In the genomic region with DNA sequence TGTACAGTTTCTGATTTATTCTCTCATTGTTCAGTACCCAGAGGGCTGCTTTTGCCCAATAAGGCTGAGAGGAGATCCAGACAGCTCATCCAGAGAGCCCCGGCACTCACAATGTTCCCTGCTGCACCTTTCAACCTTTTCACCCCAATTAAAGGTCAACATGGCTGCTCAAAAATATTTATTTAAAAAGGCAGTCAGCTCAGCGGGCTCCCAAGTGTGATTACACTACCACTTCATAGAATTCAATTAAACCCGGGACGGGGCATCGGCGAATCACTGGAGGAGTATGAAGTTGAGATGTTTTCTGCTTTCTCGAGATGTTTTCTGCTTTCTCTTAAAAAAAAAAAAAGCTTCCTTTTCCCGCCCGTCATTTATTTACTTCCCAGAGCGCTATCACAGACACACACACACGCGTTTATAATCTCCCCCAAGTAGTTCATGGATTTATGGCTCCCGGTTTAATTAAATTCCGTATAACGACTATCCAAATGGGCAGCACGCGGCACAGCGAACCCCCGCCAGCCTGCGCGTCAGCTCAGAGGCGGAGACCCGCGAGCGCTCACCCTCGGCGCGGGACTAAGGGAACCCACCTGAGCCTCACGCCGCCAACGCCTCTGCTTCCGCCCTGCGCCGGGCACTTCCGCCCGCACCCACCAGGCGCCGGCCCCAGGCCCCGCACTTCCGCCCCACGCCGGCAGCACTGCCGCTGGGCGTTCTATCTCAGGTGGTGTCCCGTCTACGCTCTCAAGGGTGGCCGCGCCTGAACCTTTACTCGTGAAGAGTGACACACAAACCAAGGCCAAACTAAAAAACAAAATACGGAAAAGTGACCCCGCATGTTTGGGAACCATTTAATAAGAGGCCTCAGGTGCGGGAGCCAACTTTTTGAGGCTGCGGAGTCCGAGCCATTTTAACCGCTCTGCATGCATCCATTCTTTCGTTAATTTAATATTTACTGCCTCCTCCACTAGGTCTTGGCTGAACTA, we compare ENCODE assay signal across 8 cellular contexts. TPM values are rescaled to one million over a fixed set of nuclear protein-coding genes. Genes with fewer than 3 reads are reported as not detected.
DNase-seq lines count a peak whose midpoint lies in the region; ATAC-seq and TF ChIP-seq lines count a peak whose summit lies in the region.

Gene C5orf63, minus strand, starts transcription at position 642 of the 986 bp plus-strand sequence. CDS start 14,507 bp downstream, outside the sequence.

- peak; percentile 54 for DNase-seq in CD1c-positive myeloid dendritic cell (ENCODE audit: extremely low spot score)
- DNase-seq in SK-N-SH = peak; percentile 86
- DNase-seq in left cardiac atrium = peak; percentile 69
- no peak for DNase-seq in NCI-H2107 treated with DMSO at 0.1 percent for 48 hours (lab: John Stamatoyannopoulos, UW; ENCODE audit: unreplicated experiment)

- H3K27me3 Mint-ChIP-seq in activated naive CD4-positive, alpha-beta T cell treated with anti-CD3 and anti-CD28 coated beads, Interleukin-2, amount 50 U/mL, for 24 hours = no peaks in the 10 kb centered on the region

- H3K27ac Mint-ChIP-seq in activated naive CD4-positive, alpha-beta T cell treated with anti-CD3 and anti-CD28 coated beads, Interleukin-2, amount 50 U/mL, for 24 hours = peak within 1 kb of the TSS; percentile 99

- H3F3A ChIP-seq in SK-N-SH (replicated peaks; ENCODE audit: insufficient read depth) = peaks cover 15% of the 10 kb centered on the region

- intact Hi-C loops in left cardiac atrium (cut with DNase I) = loop anchor here in 1 of 2 donors (5.0 kb wide), 1 partner anchor 36 kb away; no protein-coding TSS in a partner anchor

- POLR2A ChIA-PET in SK-N-SH (lab: Yijun Ruan, JAX) = interaction anchor here (1.0 kb wide), 1 partner anchor 26 kb away, joined by 3 read pairs; no protein-coding TSS in a partner anchor

- TF ChIP-seq EP300 in SK-N-SH (IDR thresholded peaks at IDR 0.05; ENCODE audit: borderline replicate concordance in 1 of 2, low read depth in 1 of 2, low read length in 1 of 2) = peak; percentile 12 to 14; a peak in 2 of 4 replicates

- peaks cover 29% of the 10 kb centered on the region for H3K4me1 Mint-ChIP-seq in activated naive CD4-positive, alpha-beta T cell treated with anti-CD3 and anti-CD28 coated beads, Interleukin-2, amount 50 U/mL, for 24 hours

- H3K4me3 ChIP-seq in SK-N-SH (ENCODE audit: low read depth in 2 of 2, low read length in 1 of 2) (peak within 1 kb of the TSS; percentile 54 to 67), skin epidermis (peak within 1 kb of the TSS; percentile 41 to 58 (median 46))

- H3K9me3 ChIP-seq in SK-N-SH = no peaks in the 10 kb centered on the region

- H3K27me3 ChIP-seq in SK-N-SH (ENCODE audit: insufficient read depth) = no peaks in the 10 kb centered on the region

- ATAC-seq in GM19438 (IDR thresholded peaks at IDR 0.05; ENCODE audit: low read depth, unreplicated experiment) = peak; percentile 99
- peak; percentile 92 for ATAC-seq in HG03520 (IDR thresholded peaks at IDR 0.05; ENCODE audit: unreplicated experiment)
- ATAC-seq in left cardiac atrium = peak; percentile 93 to 96

- no peaks in the 10 kb centered on the region for H3K79me2 ChIP-seq in SK-N-SH (ENCODE audit: insufficient read depth)

- TF ChIP-seq CTCF in SK-N-SH (IDR thresholded peaks at IDR 0.05) = no peak

- H4K20me1 ChIP-seq in SK-N-SH (ENCODE audit: insufficient read depth) = no peaks in the 10 kb centered on the region

- CTCF ChIA-PET in SK-N-SH (lab: Yijun Ruan, JAX) = interaction anchor here (0.9 to 1.6 kb wide), 5 partner anchors 9 to 418 kb away, joined by 3 to 7 read pairs (median 4); no protein-coding TSS in a partner anchor

- H3K4me3 Mint-ChIP-seq in activated naive CD4-positive, alpha-beta T cell treated with anti-CD3 and anti-CD28 coated beads, Interleukin-2, amount 50 U/mL, for 24 hours = peak within 1 kb of the TSS; percentile 93

- peak within 1 kb of the TSS; percentile 89 for H2AFZ ChIP-seq in SK-N-SH (ENCODE audit: low read depth)

- no peaks in the 10 kb centered on the region for H3K36me3 ChIP-seq in SK-N-SH (replicated peaks in 1 of 2; ENCODE audit: control insufficient read depth in 1 of 2, insufficient read depth in 2 of 2, low read length in 1 of 2)

- peak within 1 kb of the TSS; percentile 52; the same call in 1 of the 2 replicates for H3K9ac ChIP-seq in SK-N-SH

- H3K27ac ChIP-seq in SK-N-SH (ENCODE audit: low read depth in 2 of 2, low read length in 1 of 2) (peak within 1 kb of the TSS in 1 of 2 experiments; percentile 64; a peak in 2 of 4 replicates), skin epidermis (peak within 1 kb of the TSS in 19 of 21 experiments; percentile 8 to 81 (median 63))

- 31% methylated on average over 51 of the region's 56 CpGs for WGBS in SK-N-SH (ENCODE audit: low lambda C conversion rate)

- no peak for TF ChIP-seq RAD21 in SK-N-SH (IDR thresholded peaks at IDR 0.05; ENCODE audit: low read length)

- no peaks in the 10 kb centered on the region for H3K9me2 ChIP-seq in SK-N-SH

- peaks cover 16% of the 10 kb centered on the region for H3K36me3 Mint-ChIP-seq in activated naive CD4-positive, alpha-beta T cell treated with anti-CD3 and anti-CD28 coated beads, Interleukin-2, amount 50 U/mL, for 24 hours

- peaks cover 3 to 7% of the 10 kb centered on the region in 2 experiments; a peak in 2 of 4 replicates for H3K4me1 ChIP-seq in SK-N-SH (ENCODE audit: control insufficient read depth in 1 of 2, insufficient read depth in 2 of 2, low read depth in 1 of 2, low read length in 1 of 2)

- peaks cover 6% of the 10 kb centered on the region for H3K9me3 Mint-ChIP-seq in activated naive CD4-positive, alpha-beta T cell treated with anti-CD3 and anti-CD28 coated beads, Interleukin-2, amount 50 U/mL, for 24 hours

- H3K4me2 ChIP-seq in SK-N-SH = peak within 1 kb of the TSS; percentile 76

TF ChIP-seq in SK-N-SH, 30 proteins besides CTCF, POLR2A, EP300 and RAD21 (continues in another document):
- no peak for TF ChIP-seq NFIC (IDR thresholded peaks at IDR 0.05; ENCODE audit: borderline replicate concordance)
- TF ChIP-seq ZBTB33 (IDR thresholded peaks at IDR 0.05; ENCODE audit: borderline replicate concordance, low read depth) = no peak
- 0 out of 2 replicates have a peak, but pooled peaks have one; percentile 35 for TF ChIP-seq TAF1 (IDR thresholded peaks at IDR 0.05; ENCODE audit: borderline replicate concordance, low read depth, low read length)
- TF ChIP-seq FOSL2 (IDR thresholded peaks at IDR 0.05; ENCODE audit: borderline replicate concordance, low read depth) = no peak
- no peak for TF ChIP-seq GATA2 (CRISPR knock-in tag; IDR thresholded peaks at IDR 0.05)
- TF ChIP-seq SIN3A (IDR thresholded peaks at IDR 0.05; ENCODE audit: borderline replicate concordance, low read depth, low read length) = no peak
- no peak for TF ChIP-seq RCOR1 (IDR thresholded peaks at IDR 0.05; ENCODE audit: low read length)
- no peak for TF ChIP-seq IRF3 (IDR thresholded peaks at IDR 0.05; ENCODE audit: low read depth, low read length)
- no peak for TF ChIP-seq TEAD4 (IDR thresholded peaks at IDR 0.05; ENCODE audit: borderline replicate concordance, insufficient read depth)
- TF ChIP-seq YY1 (IDR thresholded peaks at IDR 0.05; ENCODE audit: low read depth) = peak; percentile 29; the same call in 1 of the 2 replicates
- peak; percentile 31; the same call in 1 of the 2 replicates for TF ChIP-seq POLR2AphosphoS5 (IDR thresholded peaks at IDR 0.05; ENCODE audit: low read depth, low read length)
- TF ChIP-seq, protein P1, sequence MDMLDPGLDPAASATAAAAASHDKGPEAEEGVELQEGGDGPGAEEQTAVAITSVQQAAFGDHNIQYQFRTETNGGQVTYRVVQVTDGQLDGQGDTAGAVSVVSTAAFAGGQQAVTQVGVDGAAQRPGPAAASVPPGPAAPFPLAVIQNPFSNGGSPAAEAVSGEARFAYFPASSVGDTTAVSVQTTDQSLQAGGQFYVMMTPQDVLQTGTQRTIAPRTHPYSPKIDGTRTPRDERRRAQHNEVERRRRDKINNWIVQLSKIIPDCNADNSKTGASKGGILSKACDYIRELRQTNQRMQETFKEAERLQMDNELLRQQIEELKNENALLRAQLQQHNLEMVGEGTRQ (IDR thresholded peaks at IDR 0.05; ENCODE audit: borderline replicate concordance, low read depth, low read length) = no peak
- no peak for TF ChIP-seq FOXM1 (IDR thresholded peaks at IDR 0.05; ENCODE audit: low read depth)
- TF ChIP-seq USF1 (IDR thresholded peaks at IDR 0.05; ENCODE audit: borderline replicate concordance, low read depth) = peak; percentile 18; the same call in 1 of the 2 replicates

RNA-seq across cellular contexts. Expression of gene C5orf63, which starts in this region (rescaled TPM):
- 3.6 and 4.9 TPM in 2 replicates for polyA plus RNA-seq in SK-N-SH (2012; rRNA removed)
- 3.5 and 4.5 TPM in 2 replicates for polyA plus RNA-seq in SK-N-SH (2012; cell fraction: cytosol; rRNA removed)
- 3.8 and 8.7 TPM in 2 replicates for polyA plus RNA-seq in SK-N-SH (2012; cell fraction: nucleus; rRNA removed)
- 1 to 10 TPM; 5.9 to 7.8 TPM for total RNA-seq in left cardiac atrium
